Comparison of ENCODE assay signal across 2 cellular contexts in the genomic region with DNA sequence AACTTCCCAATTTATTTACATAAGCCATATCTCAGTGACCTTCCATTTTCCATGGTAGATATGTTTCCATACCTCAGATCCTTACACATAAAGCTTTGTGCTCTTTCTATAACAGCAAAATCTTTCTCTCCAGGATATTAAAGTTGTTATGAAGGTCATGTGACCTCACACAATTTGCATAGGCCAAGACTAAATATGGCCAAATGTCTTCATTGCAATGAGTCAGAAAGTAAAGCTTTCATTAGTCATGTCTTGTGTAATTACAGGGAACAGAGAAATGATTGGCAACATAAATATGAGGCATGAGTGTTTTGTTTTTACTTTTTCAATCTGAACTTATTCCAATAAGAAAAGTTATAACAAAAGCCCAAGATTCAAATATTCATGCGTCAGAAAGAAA.
A peak's percentile ranks its signal among the peaks of the same experiment; 100 is the strongest.
TF ChIP-seq lines count a peak whose summit lies in the region.

No MANE protein-coding gene starts in this region.

TF ChIP-seq in IMR-90, 13 proteins besides CTCF, POLR2A, EP300 and RAD21 (continued from another document):
- TF ChIP-seq, protein P1, sequence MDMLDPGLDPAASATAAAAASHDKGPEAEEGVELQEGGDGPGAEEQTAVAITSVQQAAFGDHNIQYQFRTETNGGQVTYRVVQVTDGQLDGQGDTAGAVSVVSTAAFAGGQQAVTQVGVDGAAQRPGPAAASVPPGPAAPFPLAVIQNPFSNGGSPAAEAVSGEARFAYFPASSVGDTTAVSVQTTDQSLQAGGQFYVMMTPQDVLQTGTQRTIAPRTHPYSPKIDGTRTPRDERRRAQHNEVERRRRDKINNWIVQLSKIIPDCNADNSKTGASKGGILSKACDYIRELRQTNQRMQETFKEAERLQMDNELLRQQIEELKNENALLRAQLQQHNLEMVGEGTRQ (IDR thresholded peaks at IDR 0.05; ENCODE audit: low read depth, low read length): peak; percentile 38; the same call in 1 of the 2 replicates
- TF ChIP-seq CEBPB (IDR thresholded peaks at IDR 0.05; ENCODE audit: low read depth, low read length) (peak; percentile 60; the same call in 1 of the 2 replicates), RFX5 (IDR thresholded peaks at IDR 0.05; ENCODE audit: low read depth, low read length) (no peak)
TF ChIP-seq in IMR-90: peak in this region for 2.

TF ChIP-seq in K562, 482 proteins besides CTCF, POLR2A, EP300 and RAD21 (continued from another document):
- TF ChIP-seq, protein P2, sequence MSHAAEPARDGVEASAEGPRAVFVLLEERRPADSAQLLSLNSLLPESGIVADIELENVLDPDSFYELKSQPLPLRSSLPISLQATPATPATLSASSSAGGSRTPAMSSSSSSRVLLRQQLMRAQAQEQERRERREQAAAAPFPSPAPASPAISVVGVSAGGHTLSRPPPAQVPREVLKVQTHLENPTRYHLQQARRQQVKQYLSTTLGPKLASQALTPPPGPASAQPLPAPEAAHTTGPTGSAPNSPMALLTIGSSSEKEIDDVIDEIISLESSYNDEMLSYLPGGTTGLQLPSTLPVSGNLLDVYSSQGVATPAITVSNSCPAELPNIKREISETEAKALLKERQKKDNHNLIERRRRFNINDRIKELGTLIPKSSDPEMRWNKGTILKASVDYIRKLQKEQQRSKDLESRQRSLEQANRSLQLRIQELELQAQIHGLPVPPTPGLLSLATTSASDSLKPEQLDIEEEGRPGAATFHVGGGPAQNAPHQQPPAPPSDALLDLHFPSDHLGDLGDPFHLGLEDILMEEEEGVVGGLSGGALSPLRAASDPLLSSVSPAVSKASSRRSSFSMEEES (CRISPR knock-in tag; IDR thresholded peaks at IDR 0.05): peak; percentile 53
